In the genomic region with DNA sequence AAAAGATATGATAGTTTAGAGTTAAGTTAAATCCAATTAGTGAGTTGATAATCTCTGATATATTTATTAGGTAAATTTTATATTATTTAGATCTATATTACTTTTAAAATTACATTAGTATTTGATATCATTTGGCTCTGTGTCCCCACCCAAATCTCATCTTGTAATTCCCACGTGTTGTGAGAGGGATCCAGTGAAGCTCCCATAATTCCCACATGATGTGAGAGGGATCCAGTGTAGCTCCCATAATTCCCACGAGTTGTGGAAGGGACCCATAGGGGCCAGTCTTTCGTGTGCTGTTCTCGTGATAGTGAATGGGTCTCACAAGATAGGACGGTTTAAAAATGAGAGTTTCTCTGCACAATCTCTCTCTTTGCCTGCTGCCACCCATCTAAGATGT, we compare ENCODE assay signal across 11 cellular contexts.
"Had no signal": no experiment of that assay in that cellular context is flagged by ENCODE, and none has a peak within 500 bp of the region (broad histone marks: within the 10 kb centered on the region; RNA-seq: fewer than 3 reads in every experiment).

No MANE protein-coding gene starts in this region.

- FAIRE-seq: H1, H54 had no signal

- H3K9me3 Mint-ChIP-seq: GM23338 had no signal

- H3K27ac ChIP-seq: GM23248 had no signal

- H3K9ac ChIP-seq: GM23248 had no signal

- H3K4me1 ChIP-seq: HAP-1 had no signal

- H3K36me3 ChIP-seq: HAP-1 had no signal

- H2AFZ ChIP-seq: GM23248, GM23338 had no signal

- H3K4me3 Mint-ChIP-seq: GM23338, H9, HFFc6 had no signal

- H3K4me3 ChIP-seq: GM23248, GM23338, HAP-1 had no signal

- H3K27ac Mint-ChIP-seq: GM23338, H9, HFFc6 had no signal

- H3K4me2 ChIP-seq: GM23338 had no signal

- H3K9me3 ChIP-seq: HAP-1 had no signal

- DNase-seq: GM23248, GOT3, H7, H9, HCEC 1CT, HFFc6 had no signal

- ATAC-seq: GM23338, HCT116 had no signal
